In the genomic region with DNA sequence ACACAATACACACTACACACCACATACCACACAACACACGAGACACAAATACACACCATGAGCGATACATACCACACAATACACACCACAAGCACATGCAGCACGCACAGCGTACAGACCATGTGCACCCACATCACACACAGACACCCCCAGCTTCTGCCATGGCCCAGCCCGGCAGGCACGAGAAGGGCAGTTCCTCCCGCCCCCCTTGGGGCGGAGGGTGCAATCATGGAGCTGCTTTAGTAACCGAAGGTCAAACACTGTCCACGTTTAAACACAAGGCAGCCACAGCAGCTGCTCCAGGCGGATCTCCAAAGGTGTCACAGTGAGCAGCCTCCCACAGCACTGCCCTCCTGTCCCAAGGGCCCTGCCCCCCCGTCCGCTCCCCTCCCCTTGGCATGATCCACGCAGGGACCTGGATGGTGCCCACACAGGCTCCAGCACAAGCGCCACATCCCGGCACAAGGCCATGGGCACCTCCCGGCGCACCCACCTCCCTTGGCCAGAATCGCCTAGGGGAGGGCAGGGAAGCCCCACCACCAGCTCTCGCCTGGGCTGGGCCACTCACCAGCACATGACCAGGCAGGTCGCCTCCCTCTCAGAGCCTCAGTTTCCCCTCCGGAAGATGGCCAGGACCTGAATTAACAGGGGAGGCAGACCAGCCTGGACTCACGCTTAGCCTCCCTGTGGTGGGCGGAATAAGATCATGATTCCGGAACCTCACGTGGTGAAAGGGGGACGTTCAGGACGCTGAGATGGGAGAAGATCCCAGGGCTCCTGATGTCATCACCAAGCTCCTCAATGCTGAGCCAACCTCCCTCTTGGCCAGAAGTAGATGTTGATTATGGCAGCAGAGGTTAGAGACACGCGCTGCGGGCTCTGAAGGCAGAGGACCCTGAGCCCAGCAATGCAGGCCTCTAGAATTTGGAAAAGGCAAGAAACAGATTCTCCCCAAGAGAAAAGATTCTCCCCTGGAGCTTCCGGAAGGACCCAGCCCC, we compare ENCODE assay signal across 19 cellular contexts. TPM values are rescaled to one million over a fixed set of nuclear protein-coding genes. Genes with fewer than 3 reads are reported as not detected.
DNase-seq lines count a peak whose midpoint lies in the region; ATAC-seq and TF ChIP-seq lines count a peak whose summit lies in the region.
"Had no signal": no experiment of that assay in that cellular context is flagged by ENCODE, and none has a peak within 500 bp of the region (broad histone marks: within the 10 kb centered on the region; RNA-seq: fewer than 3 reads in every experiment).

No MANE protein-coding gene starts in this region.

- peak; percentile 35 for DNase-seq in SK-N-SH
- peak; percentile 85 for DNase-seq in chondrocyte (ENCODE audit: low spot score)
- DNase-seq in lower lobe of right lung: peak; percentile 33
- DNase-seq in posterior vena cava (ENCODE audit: low spot score): peak; percentile 80
- DNase-seq in NCI-H226: no peak
- DNase-seq in stimulated activated CD4-positive, alpha-beta T cell treated with anti-CD3 and anti-CD28 coated beads, Interleukin-2, amount 100 ng/mL, for 48 hours: no peak
- DNase-seq: BE2C; CD4-positive, alpha-beta memory T cell; DMS79; NCI-H1436; NCI-H2081; NCI-H524 treated with DMSO at 0.1 percent for 48 hours; SHP77 had no signal

- no peaks in the 10 kb centered on the region for H3K36me3 Mint-ChIP-seq in chondrocyte (ENCODE audit: low read depth)
- H3K36me3 Mint-ChIP-seq: CD4-positive, alpha-beta memory T cell had no signal

- no peak overlapping the region for H3K4me3 ChIP-seq in SK-N-SH (ENCODE audit: low read depth in 2 of 2, low read length in 1 of 2)
- no peak overlapping the region for H3K4me3 ChIP-seq in lower lobe of right lung

- no peaks in the 10 kb centered on the region for H3K79me2 ChIP-seq in SK-N-SH (ENCODE audit: insufficient read depth)

- H3K36me3 ChIP-seq in SK-N-SH (replicated peaks in 1 of 2; ENCODE audit: control insufficient read depth in 1 of 2, insufficient read depth in 2 of 2, low read length in 1 of 2) (no peaks in the 10 kb centered on the region), lower lobe of right lung (no peaks in the 10 kb centered on the region)
- H3K36me3 ChIP-seq: BE2C had no signal

- no peak overlapping the region for H3K27ac Mint-ChIP-seq in chondrocyte (ENCODE audit: unreplicated experiment)

- TF ChIP-seq CTCF in SK-N-SH (IDR thresholded peaks at IDR 0.05): no peak
- TF ChIP-seq CTCF in chondrocyte (IDR thresholded peaks at IDR 0.05): no peak
- TF ChIP-seq CTCF in lower lobe of right lung (IDR thresholded peaks at IDR 0.05): no peak

- no peak for TF ChIP-seq RAD21 in SK-N-SH (IDR thresholded peaks at IDR 0.05; ENCODE audit: low read length)

- no peaks in the 10 kb centered on the region for H3K4me1 Mint-ChIP-seq in chondrocyte (ENCODE audit: low read depth)

- no peaks in the 10 kb centered on the region for H3K27me3 ChIP-seq in SK-N-SH (ENCODE audit: insufficient read depth)
- no peaks in the 10 kb centered on the region for H3K27me3 ChIP-seq in lower lobe of right lung (ENCODE audit: low read depth)
- H3K27me3 ChIP-seq: BE2C had no signal

- intact Hi-C loops in lower lobe of right lung (cut with DNase I): no loop called here
- intact Hi-C loops in posterior vena cava (cut with DNase I): no loop called here

- no peak overlapping the region for H3K4me3 Mint-ChIP-seq in chondrocyte (ENCODE audit: unreplicated experiment)

- no peak for TF ChIP-seq EP300 in SK-N-SH (IDR thresholded peaks at IDR 0.05; ENCODE audit: borderline replicate concordance in 1 of 2, low read depth in 1 of 2, low read length in 1 of 2)

- no peak overlapping the region for H3K9ac ChIP-seq in SK-N-SH
- H3K9ac ChIP-seq: KMS-11 had no signal

- no peaks in the 10 kb centered on the region for H3K27me3 Mint-ChIP-seq in chondrocyte (ENCODE audit: low read depth)
- H3K27me3 Mint-ChIP-seq: CD4-positive, alpha-beta memory T cell had no signal

- ATAC-seq in SK-N-SH treated with all-trans-retinoic acid at 6 μM for 48 hours: no peak
- no peak for ATAC-seq in lower lobe of right lung
- no peak for ATAC-seq in HG02973 (IDR thresholded peaks at IDR 0.05; ENCODE audit: unreplicated experiment)
- ATAC-seq: HCT116, Panc1 had no signal

- no peak overlapping the region for H2AFZ ChIP-seq in SK-N-SH (ENCODE audit: low read depth)

- H3K27ac ChIP-seq in SK-N-SH (ENCODE audit: low read depth in 2 of 2, low read length in 1 of 2) (no peak overlapping the region), lower lobe of right lung (no peak overlapping the region)
- H3K27ac ChIP-seq: 22Rv1, KMS-11 had no signal

- H3K9me3 ChIP-seq in SK-N-SH (no peaks in the 10 kb centered on the region), lower lobe of right lung (no peaks in the 10 kb centered on the region)
- H3K9me3 ChIP-seq: BE2C had no signal

- H3F3A ChIP-seq in SK-N-SH (replicated peaks; ENCODE audit: insufficient read depth): no peaks in the 10 kb centered on the region

- CTCF ChIA-PET in SK-N-SH (lab: Yijun Ruan, JAX): no interaction called here

- no peaks in the 10 kb centered on the region for H3K9me3 Mint-ChIP-seq in chondrocyte (ENCODE audit: low read depth)
- H3K9me3 Mint-ChIP-seq: CD4-positive, alpha-beta memory T cell had no signal

- no peak overlapping the region for H3K4me2 ChIP-seq in SK-N-SH
- H3K4me2 ChIP-seq: KMS-11 had no signal

- H4K20me1 ChIP-seq in SK-N-SH (ENCODE audit: insufficient read depth): no peaks in the 10 kb centered on the region

- 91% methylated on average over 20 of the region's 32 CpGs for WGBS in SK-N-SH (ENCODE audit: low lambda C conversion rate)

- POLR2A ChIA-PET in SK-N-SH (lab: Yijun Ruan, JAX): no interaction called here

- no peaks in the 10 kb centered on the region for H3K9me2 ChIP-seq in SK-N-SH

- no peaks in the 10 kb centered on the region; a peak in 1 of 4 replicates for H3K4me1 ChIP-seq in SK-N-SH (ENCODE audit: control insufficient read depth in 1 of 2, insufficient read depth in 2 of 2, low read depth in 1 of 2, low read length in 1 of 2)
- no peaks in the 10 kb centered on the region for H3K4me1 ChIP-seq in lower lobe of right lung
- H3K4me1 ChIP-seq: BE2C had no signal

TF ChIP-seq in SK-N-SH, 30 proteins besides CTCF, POLR2A, EP300 and RAD21:
- TF ChIP-seq IRF3 (IDR thresholded peaks at IDR 0.05; ENCODE audit: low read depth, low read length) (no peak), MXI1 (IDR thresholded peaks at IDR 0.05; ENCODE audit: low read depth, low read length) (no peak), RXRA (IDR thresholded peaks at IDR 0.05; ENCODE audit: borderline replicate concordance, low read depth) (no peak), SIN3A (IDR thresholded peaks at IDR 0.05; ENCODE audit: borderline replicate concordance, low read depth, low read length) (no peak)

TF ChIP-seq in SK-N-SH treated with all-trans-retinoic acid at 6 μM for 48 hours, 23 proteins besides CTCF, POLR2A, EP300 and RAD21 (continues in another document):
- TF ChIP-seq ESRRG (CRISPR knock-in tag; IDR thresholded peaks at IDR 0.05) (no peak), BACH2 (CRISPR knock-in tag; IDR thresholded peaks at IDR 0.05; ENCODE audit: borderline replicate concordance) (no peak), ZNF565 (CRISPR knock-in tag; conservative IDR thresholded peaks at IDR 0.05; ENCODE audit: low read depth) (no peak), TOX (CRISPR knock-in tag; IDR thresholded peaks at IDR 0.05; ENCODE audit: borderline replicate concordance) (no peak), OSR1 (CRISPR knock-in tag; IDR thresholded peaks at IDR 0.05) (no peak), CREB5 (CRISPR knock-in tag; IDR thresholded peaks at IDR 0.05; ENCODE audit: low read depth) (no peak), TCF4 (CRISPR knock-in tag; IDR thresholded peaks at IDR 0.05; ENCODE audit: borderline replicate concordance) (no peak), ZFP3 (CRISPR knock-in tag; IDR thresholded peaks at IDR 0.05) (no peak), ARNTL (CRISPR knock-in tag; IDR thresholded peaks at IDR 0.05; ENCODE audit: borderline replicate concordance, low read depth) (no peak), PPARA (CRISPR knock-in tag; IDR thresholded peaks at IDR 0.05; ENCODE audit: borderline replicate concordance) (no peak), CSDC2 (CRISPR knock-in tag; IDR thresholded peaks at IDR 0.05) (no peak)
- TF ChIP-seq, protein P1, sequence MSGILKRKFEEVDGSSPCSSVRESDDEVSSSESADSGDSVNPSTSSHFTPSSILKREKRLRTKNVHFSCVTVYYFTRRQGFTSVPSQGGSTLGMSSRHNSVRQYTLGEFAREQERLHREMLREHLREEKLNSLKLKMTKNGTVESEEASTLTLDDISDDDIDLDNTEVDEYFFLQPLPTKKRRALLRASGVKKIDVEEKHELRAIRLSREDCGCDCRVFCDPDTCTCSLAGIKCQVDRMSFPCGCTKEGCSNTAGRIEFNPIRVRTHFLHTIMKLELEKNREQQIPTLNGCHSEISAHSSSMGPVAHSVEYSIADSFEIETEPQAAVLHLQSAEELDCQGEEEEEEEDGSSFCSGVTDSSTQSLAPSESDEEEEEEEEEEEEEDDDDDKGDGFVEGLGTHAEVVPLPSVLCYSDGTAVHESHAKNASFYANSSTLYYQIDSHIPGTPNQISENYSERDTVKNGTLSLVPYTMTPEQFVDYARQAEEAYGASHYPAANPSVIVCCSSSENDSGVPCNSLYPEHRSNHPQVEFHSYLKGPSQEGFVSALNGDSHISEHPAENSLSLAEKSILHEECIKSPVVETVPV (CRISPR knock-in tag; IDR thresholded peaks at IDR 0.05): no peak

RNA-seq across cellular contexts. Expression of gene ZNF469, which starts 32.6 kb away (rescaled TPM):
- 0.24 and 0.56 TPM in 2 replicates for polyA plus RNA-seq in SK-N-SH (2012; rRNA removed)
- polyA plus RNA-seq in SK-N-SH (2012; cell fraction: cytosol; rRNA removed): 0.19 and 0.34 TPM in 2 replicates
- 1.3 and 1.7 TPM in 2 replicates for polyA plus RNA-seq in SK-N-SH (2012; cell fraction: nucleus; rRNA removed)
- total RNA-seq in chondrocyte: 19.0 to 62.8 TPM (median 60.5 TPM) in 3 replicates
- total RNA-seq in lower lobe of right lung: 2.0 TPM
- 1 to 10 TPM; 2.9 to 6.2 TPM for total RNA-seq in posterior vena cava

Comparison
In these comparisons a context has a peak if more than half of its experiments do, and no peak if none do; other contexts are left out.
1. DNase-seq: peak in SK-N-SH (single experiment), chondrocyte (single experiment), lower lobe of right lung (single experiment) and posterior vena cava (single experiment); none in NCI-H226 (single experiment) and stimulated activated CD4-positive, alpha-beta T cell treated with anti-CD3 and anti-CD28 coated beads, Interleukin-2, amount 100 ng/mL, for 48 hours (0 of 2).